In genomic region chr2:169619946-169620345, GRCh38 we compare ENCODE assay signal across 19 cellular contexts.
"Had no signal": no experiment of that assay in that cellular context is flagged by ENCODE, and none has a peak within 500 bp of the region (broad histone marks: within the 10 kb centered on the region; RNA-seq: fewer than 3 reads in every experiment).

No MANE protein-coding gene starts in this region.

- H3K4me2 ChIP-seq: hepatocyte, smooth muscle cell had no signal

- H3K9me3 ChIP-seq: colonic mucosa, pancreas, right lobe of liver, upper lobe of right lung had no signal

- H3K27ac ChIP-seq: colonic mucosa, hepatocyte, pancreas, right lobe of liver, upper lobe of right lung had no signal

- DNase-seq: activated CD4-positive, alpha-beta T cell treated with anti-CD3 and anti-CD28 coated beads, Interleukin-2, amount 10 ng/mL, durations not matched to agents 7 days and 5 days; activated CD4-positive, CD25-positive, alpha-beta regulatory T cell; activated CD8-positive, alpha-beta T cell treated with anti-CD3 and anti-CD28 coated beads, Interleukin-2, amount 10 ng/mL, durations not matched to agents 7 days and 5 days; activated effector memory CD4-positive, alpha-beta T cell treated with anti-CD3 and anti-CD28 coated beads, Interleukin-2, amount 50 U/mL, for 16 hours; activated T-cell treated with anti-CD3 and anti-CD28 coated beads, Interleukin-2, amount 50 U/mL, for 4 hours; central memory CD4-positive, alpha-beta T cell; colonic mucosa; erythroblast; foreskin fibroblast; left cardiac atrium; mesendoderm; natural killer cell; pancreas; right lobe of liver; stimulated activated CD4-positive, alpha-beta T cell treated with anti-CD3 and anti-CD28 coated beads, Interleukin-4, amount 100 ng/mL, for 1 hour; T1000; upper lobe of right lung had no signal

- H2AFZ ChIP-seq: hepatocyte had no signal

- H3K4me3 ChIP-seq: colonic mucosa, hepatocyte, pancreas, right lobe of liver, smooth muscle cell, upper lobe of right lung had no signal

- H3K36me3 ChIP-seq: colonic mucosa had no signal

- H3K27me3 ChIP-seq: colonic mucosa, hepatocyte, pancreas, right lobe of liver, upper lobe of right lung had no signal

- H3K4me1 ChIP-seq: colonic mucosa, pancreas, right lobe of liver, upper lobe of right lung had no signal
